ENCODE assay signal across 18 cellular contexts in genomic region chr1:93699676-93700168, GRCh38.
"Had no signal": no experiment of that assay in that cellular context is flagged by ENCODE, and none has a peak within 500 bp of the region (broad histone marks: within the 10 kb centered on the region; RNA-seq: fewer than 3 reads in every experiment).

No MANE protein-coding gene starts in this region.

- ATAC-seq: activated CD4-positive, CD25-positive, alpha-beta regulatory T cell treated with anti-CD3 and anti-CD28 coated beads, Interleukin-2, amount 50 U/mL, for 24 hours; body of pancreas; heart left ventricle; left ventricle myocardium superior; pancreas had no signal

- H3K9me3 ChIP-seq: body of pancreas, esophagus muscularis mucosa, heart left ventricle, pancreas, uterus had no signal

- H3K27me3 ChIP-seq: body of pancreas, esophagus muscularis mucosa, heart left ventricle, neural progenitor cell, pancreas, uterus had no signal

- H3K4me1 Mint-ChIP-seq: activated naive CD4-positive, alpha-beta T cell treated with anti-CD3 and anti-CD28 coated beads, Interleukin-2, amount 50 U/mL, for 24 hours had no signal

- H3K9ac ChIP-seq: neural progenitor cell had no signal

- H3K4me2 ChIP-seq: neural progenitor cell had no signal

- DNase-seq: activated T-cell treated with anti-CD3 and anti-CD28 coated beads, Interleukin-2, amount 50 U/mL, for 1 hour; amniotic stem cell; body of pancreas; cerebellar nuclear complex; dorsolateral prefrontal cortex; foreskin melanocyte; heart left ventricle; islet precursor cell; left ventricle myocardium superior; pancreas; stimulated activated CD4-positive, alpha-beta T cell treated with anti-CD3 and anti-CD28 coated beads, Interleukin-15, amount 100 ng/mL, for 24 hours; stimulated activated CD4-positive, alpha-beta T cell treated with anti-CD3 and anti-CD28 coated beads, Interleukin-4, amount 100 ng/mL, for 24 hours; uterus had no signal

- H3K9me3 Mint-ChIP-seq: activated naive CD4-positive, alpha-beta T cell treated with anti-CD3 and anti-CD28 coated beads, Interleukin-2, amount 50 U/mL, for 24 hours; neural progenitor cell; T-helper 2 cell treated with Interferon-gamma antibody and Interleukin-4, amounts not matched to agents 5 μg/mL and 100 μg/mL, for 36 hours had no signal

- H3K36me3 Mint-ChIP-seq: activated naive CD4-positive, alpha-beta T cell treated with anti-CD3 and anti-CD28 coated beads, Interleukin-2, amount 50 U/mL, for 24 hours; neural progenitor cell had no signal

- H3K27ac ChIP-seq: body of pancreas, dorsolateral prefrontal cortex, esophagus muscularis mucosa, heart left ventricle, neural progenitor cell, pancreas, uterus had no signal

- H3K4me3 ChIP-seq: body of pancreas, dorsolateral prefrontal cortex, esophagus muscularis mucosa, heart left ventricle, neural progenitor cell, pancreas, uterus had no signal

- H3K27me3 Mint-ChIP-seq: activated naive CD4-positive, alpha-beta T cell treated with anti-CD3 and anti-CD28 coated beads, Interleukin-2, amount 50 U/mL, for 24 hours had no signal

- H3K27ac Mint-ChIP-seq: activated naive CD4-positive, alpha-beta T cell treated with anti-CD3 and anti-CD28 coated beads, Interleukin-2, amount 50 U/mL, for 24 hours; T-helper 2 cell treated with Interferon-gamma antibody and Interleukin-4, amounts not matched to agents 5 μg/mL and 100 μg/mL, for 36 hours had no signal

- H2AFZ ChIP-seq: neural progenitor cell had no signal

- H3K4me1 ChIP-seq: body of pancreas, pancreas, uterus had no signal

- H3K4me3 Mint-ChIP-seq: activated naive CD4-positive, alpha-beta T cell treated with anti-CD3 and anti-CD28 coated beads, Interleukin-2, amount 50 U/mL, for 24 hours; neural progenitor cell; T-helper 2 cell treated with Interferon-gamma antibody and Interleukin-4, amounts not matched to agents 5 μg/mL and 100 μg/mL, for 36 hours had no signal

- H3K36me3 ChIP-seq: esophagus muscularis mucosa, heart left ventricle, neural progenitor cell, pancreas, uterus had no signal
